16 cellular contexts compared by ENCODE assay signal in genomic region chr5:151811593-151812321, GRCh38. TPM values are rescaled to one million over a fixed set of nuclear protein-coding genes. Genes with fewer than 3 reads are reported as not detected.
DNase-seq lines count a peak whose midpoint lies in the region; ATAC-seq and TF ChIP-seq lines count a peak whose summit lies in the region.
"Had no signal": no experiment of that assay in that cellular context is flagged by ENCODE, and none has a peak within 500 bp of the region (broad histone marks: within the 10 kb centered on the region; RNA-seq: fewer than 3 reads in every experiment).

No MANE protein-coding gene starts in this region.

- no peaks in the 10 kb centered on the region for H3K36me3 ChIP-seq in hepatocyte (replicated peaks; ENCODE audit: insufficient read depth, low read depth)

- 98% methylated on average over 5 of the region's 5 CpGs for WGBS in hepatocyte (ENCODE audit: low lambda C conversion rate, missing lambda C conversion rate)

- H3K9me3 ChIP-seq in hepatocyte (ENCODE audit: low read depth) = no peaks in the 10 kb centered on the region
- H3K9me3 ChIP-seq: BLaER1 treated with 17β-estradiol and CSF1 and Interleukin-3, amounts not matched to agents 10 nM and 100 nM; neutrophil; Peyer's patch had no signal

- no peaks in the 10 kb centered on the region for H3K4me1 ChIP-seq in hepatocyte (ENCODE audit: insufficient read depth)
- H3K4me1 ChIP-seq: Peyer's patch had no signal

- H3K27ac Mint-ChIP-seq in HFFc6 = peak overlapping the region; percentile 56

- no peak overlapping the region for H3K4me3 ChIP-seq in AG10803 (ENCODE audit: low read length)
- no peak overlapping the region for H3K4me3 ChIP-seq in choroid plexus epithelial cell (ENCODE audit: low read depth, low read length)
- H3K4me3 ChIP-seq in hepatocyte = no peak overlapping the region
- H3K4me3 ChIP-seq: BLaER1 treated with 17β-estradiol and CSF1 and Interleukin-3, amounts not matched to agents 10 nM and 100 nM; Peyer's patch had no signal

- H3K4me3 Mint-ChIP-seq in HFFc6 = no peak overlapping the region

- peaks cover 81% of the 10 kb centered on the region for H3K36me3 Mint-ChIP-seq in HFFc6 (ENCODE audit: low read depth)

- no peaks in the 10 kb centered on the region for H4K20me1 ChIP-seq in hepatocyte (ENCODE audit: insufficient read depth, poor library complexity, severe bottlenecking)

- no peak overlapping the region for H3K27ac ChIP-seq in hepatocyte
- H3K27ac ChIP-seq: BLaER1 treated with 17β-estradiol and CSF1 and Interleukin-3, amounts not matched to agents 10 nM and 100 nM; neutrophil; Peyer's patch had no signal

- ATAC-seq in GM19023 (IDR thresholded peaks at IDR 0.05; ENCODE audit: unreplicated experiment) = no peak
- no peak for ATAC-seq in HG02759 (IDR thresholded peaks at IDR 0.05; ENCODE audit: unreplicated experiment)

- no peaks in the 10 kb centered on the region for H3K27me3 ChIP-seq in hepatocyte
- H3K27me3 ChIP-seq: BLaER1 treated with 17β-estradiol and CSF1 and Interleukin-3, amounts not matched to agents 10 nM and 100 nM; neutrophil; Peyer's patch had no signal

- H3K9me3 Mint-ChIP-seq in HFFc6 = no peaks in the 10 kb centered on the region

- peaks cover 2% of the 10 kb centered on the region; the same call in 1 of the 2 replicates for H3K27me3 Mint-ChIP-seq in HFFc6 (ENCODE audit: insufficient read depth)

- no peak overlapping the region for H2AFZ ChIP-seq in hepatocyte

- H3K4me2 ChIP-seq in hepatocyte = no peak overlapping the region

- DNase-seq in AG10803 (ENCODE audit: low read depth) (peak; percentile 74), HFFc6 (peak; percentile 14), choroid plexus epithelial cell (ENCODE audit: low read depth) (peak; percentile 84), kidney tubule cell (ENCODE audit: low spot score) (peak; percentile 38), hepatocyte (ENCODE audit: low spot score) (no peak), NCI-H748 (lab: John Stamatoyannopoulos, UW; ENCODE audit: unreplicated experiment) (no peak)
- DNase-seq: activated CD4-positive, alpha-beta T cell treated with anti-CD3 and anti-CD28 coated beads, Interleukin-2, amount 50 U/mL, for 48 hours; activated naive CD4-positive, alpha-beta T cell treated with anti-CD3 and anti-CD28 coated beads, Interleukin-2, amount 50 U/mL, for 16 hours; cortex of kidney; NCI-H1048; NCI-H345; Peyer's patch had no signal

- H3K4me1 Mint-ChIP-seq in HFFc6 (ENCODE audit: low read depth) = peaks cover 49% of the 10 kb centered on the region

- no peak for TF ChIP-seq CTCF in AG10803 (conservative IDR thresholded peaks at IDR 0.05; ENCODE audit: low read length)
- TF ChIP-seq CTCF in HFFc6 (IDR thresholded peaks at IDR 0.05) = no peak
- TF ChIP-seq CTCF in choroid plexus epithelial cell (conservative IDR thresholded peaks at IDR 0.05; ENCODE audit: low read depth, low read length) = no peak
- no peak for TF ChIP-seq CTCF in hepatocyte (IDR thresholded peaks at IDR 0.05; ENCODE audit: poor library complexity)

- peaks cover 11% of the 10 kb centered on the region for H3K79me2 ChIP-seq in hepatocyte

- H3K9me2 ChIP-seq in hepatocyte (replicated peaks; ENCODE audit: insufficient read depth) = no peaks in the 10 kb centered on the region

RNA-seq across cellular contexts. Expression of gene G3BP1, which starts 40.0 kb away (rescaled TPM):
- total RNA-seq in HFFc6 (2021; fragmentation: NEBNext Ultra II Directional; extraction: Animal tissue kit (Norgen Biotek cat#: 25700)) = 100 to 1,000 TPM; 242 to 284 (median 245) TPM
- 143 and 151 TPM in 2 replicates for total RNA-seq in hepatocyte
- 117 and 123 TPM in 2 replicates for polyA plus RNA-seq in hepatocyte

RNA-seq across cellular contexts. Expression of gene ATOX1, which starts 53.3 kb away (rescaled TPM):
- 100 to 1,000 TPM; 148 to 185 (median 155) TPM for total RNA-seq in HFFc6 (2021; fragmentation: NEBNext Ultra II Directional; extraction: Animal tissue kit (Norgen Biotek cat#: 25700))
- total RNA-seq in hepatocyte = 112 and 174 TPM in 2 replicates
- 333 and 348 TPM in 2 replicates for polyA plus RNA-seq in hepatocyte

Comparison
In these comparisons a context has a peak if more than half of its experiments do, and no peak if none do; other contexts are left out.
1. DNase-seq: peak in AG10803 (single experiment), HFFc6 (single experiment), choroid plexus epithelial cell (single experiment) and kidney tubule cell (single experiment); none in hepatocyte (single experiment) and NCI-H748 (single experiment).